ENCODE assay signal across 26 cellular contexts in the genomic region with DNA sequence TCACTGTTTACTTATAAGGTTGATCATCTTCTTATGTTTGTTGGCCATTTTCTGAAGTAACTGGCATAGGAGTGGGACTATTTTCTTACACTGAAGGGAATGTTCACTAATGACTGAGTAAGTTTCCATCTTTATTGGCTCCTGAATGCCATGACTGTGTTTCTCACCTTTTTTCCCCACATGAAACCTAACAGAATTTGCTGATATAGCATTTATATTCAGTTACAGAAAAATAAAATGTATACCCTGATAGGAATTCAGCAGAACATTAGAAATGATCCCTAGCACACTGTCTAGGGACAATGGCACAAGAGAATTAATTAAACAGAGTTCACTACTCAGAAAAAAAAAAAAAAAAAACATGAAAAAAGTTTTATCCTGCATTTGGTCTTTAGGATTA.
"Had no signal": no experiment of that assay in that cellular context is flagged by ENCODE, and none has a peak within 500 bp of the region (broad histone marks: within the 10 kb centered on the region; RNA-seq: fewer than 3 reads in every experiment).

No MANE protein-coding gene starts in this region.

- H3K4me1 Mint-ChIP-seq: endodermal cell, naive B cell had no signal

- H3K27ac Mint-ChIP-seq: effector memory CD8-positive, alpha-beta T cell; endodermal cell; mesothelial cell of epicardium; naive B cell had no signal

- H3K4me3 ChIP-seq: coronary artery, esophagus squamous epithelium, gastrocnemius medialis, heart right ventricle, left lung, lower lobe of right lung, mucosa of descending colon had no signal

- H3K27me3 ChIP-seq: esophagus squamous epithelium, gastrocnemius medialis, heart right ventricle, left lung had no signal

- H3K36me3 Mint-ChIP-seq: mesothelial cell of epicardium, naive B cell had no signal

- DNase-seq: dermis blood vessel endothelial cell; effector CD8-positive, alpha-beta T cell; effector memory CD8-positive, alpha-beta T cell; endodermal cell; erythroblast; esophagus squamous epithelium; foreskin fibroblast; foreskin melanocyte; gastrocnemius medialis; glutamatergic neuron; head of caudate nucleus; heart right ventricle; hippocampal formation; left cardiac atrium; left lung; left ventricle myocardium superior; lower lobe of right lung; mesenchymal stem cell; mucosa of descending colon; naive B cell had no signal

- H3K27me3 Mint-ChIP-seq: effector memory CD8-positive, alpha-beta T cell; naive B cell had no signal

- H3K27ac ChIP-seq: coronary artery, epithelial cell of prostate, gastrocnemius medialis, heart right ventricle, left lung, lower lobe of right lung had no signal

- H3K4me3 Mint-ChIP-seq: effector memory CD8-positive, alpha-beta T cell; endodermal cell; mesothelial cell of epicardium; naive B cell had no signal

- H3K9me3 Mint-ChIP-seq: endodermal cell, mesothelial cell of epicardium had no signal

- H3K4me1 ChIP-seq: gastrocnemius medialis, heart right ventricle, left lung, lower lobe of right lung had no signal

- H3K36me3 ChIP-seq: esophagus squamous epithelium, gastrocnemius medialis, heart right ventricle, left lung, lower lobe of right lung had no signal

- ATAC-seq: effector memory CD8-positive, alpha-beta T cell; gastrocnemius medialis; heart right ventricle; left cardiac atrium; left lung; left ventricle myocardium superior; lower lobe of right lung; mucosa of descending colon had no signal

- H3K9me3 ChIP-seq: esophagus squamous epithelium, gastrocnemius medialis, left lung, lower lobe of right lung, mucosa of descending colon had no signal

- FAIRE-seq: colon, endometrium, keratinocyte had no signal
